Comparison of ENCODE assay signal across 10 cellular contexts in the genomic region with DNA sequence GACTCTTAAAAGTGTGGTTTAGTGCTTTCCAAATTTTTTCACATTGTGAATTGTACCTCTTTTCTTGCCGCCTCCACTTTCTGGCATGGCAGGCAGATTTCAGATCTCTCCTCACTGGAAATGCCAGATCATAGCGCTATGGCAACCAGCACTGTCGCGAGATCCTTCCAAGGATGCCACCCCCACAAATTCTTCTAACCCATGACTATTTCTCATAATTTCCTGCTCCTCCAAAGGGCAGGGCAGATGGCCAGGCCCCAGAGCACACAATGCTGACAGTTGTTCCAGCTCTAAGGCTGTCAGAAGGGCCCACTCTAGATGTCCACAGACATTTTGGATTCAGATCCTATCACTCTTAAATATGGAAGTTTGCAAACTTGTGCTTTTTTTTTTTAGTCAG.
DNase-seq lines count a peak whose midpoint lies in the region; ATAC-seq and TF ChIP-seq lines count a peak whose summit lies in the region.
"Had no signal": no experiment of that assay in that cellular context is flagged by ENCODE, and none has a peak within 500 bp of the region (broad histone marks: within the 10 kb centered on the region; RNA-seq: fewer than 3 reads in every experiment).

No MANE protein-coding gene starts in this region.

- H2AFZ ChIP-seq in SK-N-SH (ENCODE audit: low read depth) (no peak overlapping the region; the same call in 1 of the 2 replicates), neural cell (ENCODE audit: low read depth, low read length) (no peak overlapping the region)

- no peak for TF ChIP-seq RAD21 in SK-N-SH (IDR thresholded peaks at IDR 0.05; ENCODE audit: low read length)
- no peak for TF ChIP-seq RAD21 in neural cell (conservative IDR thresholded peaks at IDR 0.05)

- H3K36me3 ChIP-seq in SK-N-SH (replicated peaks in 1 of 2; ENCODE audit: control insufficient read depth in 1 of 2, insufficient read depth in 2 of 2, low read length in 1 of 2) (no peaks in the 10 kb centered on the region), neural cell (ENCODE audit: insufficient read depth, low read length) (no peaks in the 10 kb centered on the region)
- H3K36me3 ChIP-seq in effector memory CD4-positive, alpha-beta T cell (ENCODE audit: control insufficient read depth, insufficient read depth, low read length): no peaks in the 10 kb centered on the region

- H3K27ac ChIP-seq in SK-N-SH (ENCODE audit: low read depth in 2 of 2, low read length in 1 of 2) (peak overlapping the region; percentile 18 to 39; a peak in 2 of 4 replicates), neural cell (ENCODE audit: low read length) (peak overlapping the region; percentile 83)
- no peak overlapping the region for H3K27ac ChIP-seq in effector memory CD4-positive, alpha-beta T cell (ENCODE audit: insufficient read depth, low read length, poor library complexity, severe bottlenecking)
- H3K27ac ChIP-seq: C4-2B had no signal

- CTCF ChIA-PET in SK-N-SH (lab: Yijun Ruan, JAX): no interaction called here

- H3K27me3 ChIP-seq in SK-N-SH (ENCODE audit: insufficient read depth) (no peaks in the 10 kb centered on the region), neural cell (ENCODE audit: insufficient read depth, low read depth, low read length) (no peaks in the 10 kb centered on the region)
- H3K27me3 ChIP-seq in effector memory CD4-positive, alpha-beta T cell (replicated peaks; ENCODE audit: control insufficient read depth, insufficient read depth, low read length, poor library complexity, severe bottlenecking): no peaks in the 10 kb centered on the region

- no peaks in the 10 kb centered on the region for H3K79me2 ChIP-seq in SK-N-SH (ENCODE audit: insufficient read depth)
- H3K79me2 ChIP-seq in neural cell (replicated peaks; ENCODE audit: insufficient read depth, low read length): no peaks in the 10 kb centered on the region

- H3F3A ChIP-seq in SK-N-SH (replicated peaks; ENCODE audit: insufficient read depth): no peaks in the 10 kb centered on the region
- peaks cover 7% of the 10 kb centered on the region for H3F3A ChIP-seq in neural cell (ENCODE audit: insufficient read depth, low read length, poor library complexity, severe bottlenecking)

- peaks cover 5 to 15% of the 10 kb centered on the region in 2 experiments; a peak in 3 of 4 replicates for H3K4me1 ChIP-seq in SK-N-SH (ENCODE audit: control insufficient read depth in 1 of 2, insufficient read depth in 2 of 2, low read depth in 1 of 2, low read length in 1 of 2)
- no peaks in the 10 kb centered on the region for H3K4me1 ChIP-seq in effector memory CD4-positive, alpha-beta T cell (ENCODE audit: control insufficient read depth, insufficient read depth, low read length, poor library complexity, severe bottlenecking)

- DNase-seq in AG10803 (ENCODE audit: low read depth) (peak; percentile 84), SK-N-SH (no peak), fibroblast of pulmonary artery (ENCODE audit: low read depth) (peak; percentile 92), NCI-H1694 (lab: John Stamatoyannopoulos, UW) (no peak), NCI-H1105 (lab: John Stamatoyannopoulos, UW) (no peak)
- DNase-seq in effector memory CD4-positive, alpha-beta T cell: no peak

- H4K20me1 ChIP-seq in SK-N-SH (ENCODE audit: insufficient read depth) (no peaks in the 10 kb centered on the region), neural cell (ENCODE audit: insufficient read depth) (no peaks in the 10 kb centered on the region)

- POLR2A ChIA-PET in SK-N-SH (lab: Yijun Ruan, JAX): no interaction called here

- H3K4me2 ChIP-seq in SK-N-SH (0 out of 2 replicates have a peak overlapping the region, but pooled peaks have one; percentile 2), neural cell (ENCODE audit: low read length) (no peak overlapping the region)

- no peaks in the 10 kb centered on the region for H3K9me3 ChIP-seq in SK-N-SH
- H3K9me3 ChIP-seq in neural cell (ENCODE audit: low read length): no peaks in the 10 kb centered on the region
- H3K9me3 ChIP-seq in effector memory CD4-positive, alpha-beta T cell (ENCODE audit: control insufficient read depth, low read length): no peaks in the 10 kb centered on the region

- peak overlapping the region; percentile 13; the same call in 1 of the 2 replicates for H3K4me3 ChIP-seq in AG10803 (ENCODE audit: low read length)
- H3K4me3 ChIP-seq in SK-N-SH (ENCODE audit: low read depth in 2 of 2, low read length in 1 of 2): no peak overlapping the region
- H3K4me3 ChIP-seq in fibroblast of pulmonary artery (replicated peaks; ENCODE audit: low read depth, low read length): no peak overlapping the region
- peak overlapping the region; percentile 27 for H3K4me3 ChIP-seq in neural cell (ENCODE audit: low read length)
- H3K4me3 ChIP-seq in effector memory CD4-positive, alpha-beta T cell (ENCODE audit: insufficient read depth, low read depth, low read length, poor library complexity, severe bottlenecking): no peak overlapping the region

- TF ChIP-seq CTCF in AG10803 (conservative IDR thresholded peaks at IDR 0.05; ENCODE audit: low read length) (no peak), SK-N-SH (IDR thresholded peaks at IDR 0.05) (no peak), fibroblast of pulmonary artery (IDR thresholded peaks at IDR 0.05; ENCODE audit: low read length, missing control alignments) (no peak), neural cell (IDR thresholded peaks at IDR 0.05; ENCODE audit: poor library complexity, severe bottlenecking) (no peak)

- H3K9ac ChIP-seq in SK-N-SH (no peak overlapping the region), neural cell (ENCODE audit: low read length) (peak overlapping the region; percentile 36)

- no peaks in the 10 kb centered on the region for H3K9me2 ChIP-seq in SK-N-SH
- H3K9me2 ChIP-seq in neural cell (ENCODE audit: insufficient read depth, low read length): no peaks in the 10 kb centered on the region

- no peak for TF ChIP-seq EP300 in SK-N-SH (IDR thresholded peaks at IDR 0.05; ENCODE audit: borderline replicate concordance in 1 of 2, low read depth in 1 of 2, low read length in 1 of 2)
- TF ChIP-seq EP300 in neural cell (conservative IDR thresholded peaks at IDR 0.05; ENCODE audit: poor library complexity, severe bottlenecking): no peak

- ATAC-seq in GM19351 (IDR thresholded peaks at IDR 0.05; ENCODE audit: unreplicated experiment): no peak
- ATAC-seq: WTC11 had no signal

- 42% methylated on average over 4 of the region's 4 CpGs for WGBS in SK-N-SH (ENCODE audit: low lambda C conversion rate)

TF ChIP-seq in SK-N-SH, 30 proteins besides CTCF, POLR2A, EP300 and RAD21 (continues in another document):
- peak; percentile 82; the same call in 1 of the 2 replicates for TF ChIP-seq ZBTB33 (IDR thresholded peaks at IDR 0.05; ENCODE audit: borderline replicate concordance, low read depth)
- TF ChIP-seq NFIC (IDR thresholded peaks at IDR 0.05; ENCODE audit: borderline replicate concordance): 0 out of 2 replicates have a peak, but pooled peaks have one; percentile 8
- TF ChIP-seq CHD2 (IDR thresholded peaks at IDR 0.05; ENCODE audit: low read length, partially characterized antibody): peak; percentile 88

TF ChIP-seq in neural cell, 6 proteins besides CTCF, POLR2A, EP300 and RAD21:
- TF ChIP-seq EZH2 (IDR thresholded peaks at IDR 0.05; ENCODE audit: borderline replicate concordance, insufficient read depth, low read length, poor library complexity, severe bottlenecking) (no peak), TAF1 (IDR thresholded peaks at IDR 0.05; ENCODE audit: low read depth) (no peak), REST (IDR thresholded peaks at IDR 0.05; ENCODE audit: borderline replicate concordance) (no peak), MXI1 (conservative IDR thresholded peaks at IDR 0.05; ENCODE audit: poor library complexity, severe bottlenecking) (no peak), SMC3 (conservative IDR thresholded peaks at IDR 0.05; ENCODE audit: poor library complexity) (no peak), POLR2AphosphoS5 (IDR thresholded peaks at IDR 0.05) (no peak)

Comparison
In these comparisons a context has a peak if more than half of its experiments do, and no peak if none do; other contexts are left out.
1. DNase-seq: peak in AG10803 (single experiment) and fibroblast of pulmonary artery (single experiment); none in SK-N-SH (single experiment), NCI-H1694 (single experiment), NCI-H1105 (single experiment) and effector memory CD4-positive, alpha-beta T cell (0 of 3).
2. H3K4me3 ChIP-seq: peak in AG10803 (single experiment) and neural cell (single experiment); none in SK-N-SH (0 of 2), fibroblast of pulmonary artery (single experiment) and effector memory CD4-positive, alpha-beta T cell (single experiment).